In the genomic region with DNA sequence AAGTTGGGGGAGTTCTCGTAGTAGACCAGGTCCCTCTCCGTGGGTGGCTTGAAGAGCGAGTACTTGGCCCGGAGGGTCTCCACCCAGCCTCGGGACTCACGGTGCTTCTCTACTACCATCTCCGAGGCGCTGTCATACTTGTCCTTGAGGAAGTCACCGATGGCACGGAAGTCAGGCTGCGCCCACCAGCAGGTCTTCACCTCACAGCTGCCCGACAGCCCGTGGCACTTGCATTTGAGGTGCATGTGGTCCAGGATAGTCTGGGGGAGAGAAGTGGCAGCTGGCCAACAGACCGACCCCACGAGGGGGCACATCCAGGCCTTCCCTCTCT, we compare ENCODE assay signal across 2 cellular contexts.
TF ChIP-seq lines count a peak whose summit lies in the region.

No MANE protein-coding gene starts in this region.

TF ChIP-seq in SK-N-SH, 30 proteins besides CTCF, POLR2A, EP300 and RAD21 (continued from another document):
- TF ChIP-seq, protein P1, sequence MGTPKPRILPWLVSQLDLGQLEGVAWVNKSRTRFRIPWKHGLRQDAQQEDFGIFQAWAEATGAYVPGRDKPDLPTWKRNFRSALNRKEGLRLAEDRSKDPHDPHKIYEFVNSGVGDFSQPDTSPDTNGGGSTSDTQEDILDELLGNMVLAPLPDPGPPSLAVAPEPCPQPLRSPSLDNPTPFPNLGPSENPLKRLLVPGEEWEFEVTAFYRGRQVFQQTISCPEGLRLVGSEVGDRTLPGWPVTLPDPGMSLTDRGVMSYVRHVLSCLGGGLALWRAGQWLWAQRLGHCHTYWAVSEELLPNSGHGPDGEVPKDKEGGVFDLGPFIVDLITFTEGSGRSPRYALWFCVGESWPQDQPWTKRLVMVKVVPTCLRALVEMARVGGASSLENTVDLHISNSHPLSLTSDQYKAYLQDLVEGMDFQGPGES (IDR thresholded peaks at IDR 0.05; ENCODE audit: low read depth, low read length), result no peak
- no peak for TF ChIP-seq MEF2A (IDR thresholded peaks at IDR 0.05; ENCODE audit: borderline replicate concordance, low read depth)
- TF ChIP-seq FOSL2 (IDR thresholded peaks at IDR 0.05; ENCODE audit: borderline replicate concordance, low read depth), result no peak

TF ChIP-seq in SK-N-SH treated with all-trans-retinoic acid at 6 μM for 48 hours, 23 proteins besides CTCF, POLR2A, EP300 and RAD21 (continued from another document):
- TF ChIP-seq, protein P2, sequence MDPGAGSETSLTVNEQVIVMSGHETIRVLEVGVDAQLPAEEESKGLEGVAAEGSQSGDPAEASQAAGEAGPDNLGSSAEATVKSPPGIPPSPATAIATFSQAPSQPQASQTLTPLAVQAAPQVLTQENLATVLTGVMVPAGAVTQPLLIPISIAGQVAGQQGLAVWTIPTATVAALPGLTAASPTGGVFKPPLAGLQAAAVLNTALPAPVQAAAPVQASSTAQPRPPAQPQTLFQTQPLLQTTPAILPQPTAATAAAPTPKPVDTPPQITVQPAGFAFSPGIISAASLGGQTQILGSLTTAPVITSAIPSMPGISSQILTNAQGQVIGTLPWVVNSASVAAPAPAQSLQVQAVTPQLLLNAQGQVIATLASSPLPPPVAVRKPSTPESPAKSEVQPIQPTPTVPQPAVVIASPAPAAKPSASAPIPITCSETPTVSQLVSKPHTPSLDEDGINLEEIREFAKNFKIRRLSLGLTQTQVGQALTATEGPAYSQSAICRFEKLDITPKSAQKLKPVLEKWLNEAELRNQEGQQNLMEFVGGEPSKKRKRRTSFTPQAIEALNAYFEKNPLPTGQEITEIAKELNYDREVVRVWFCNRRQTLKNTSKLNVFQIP (CRISPR knock-in tag; IDR thresholded peaks at IDR 0.05; ENCODE audit: borderline replicate concordance, low read depth), result no peak
- no peak for TF ChIP-seq ZNF70 (CRISPR knock-in tag; IDR thresholded peaks at IDR 0.05)
